In the genomic region with DNA sequence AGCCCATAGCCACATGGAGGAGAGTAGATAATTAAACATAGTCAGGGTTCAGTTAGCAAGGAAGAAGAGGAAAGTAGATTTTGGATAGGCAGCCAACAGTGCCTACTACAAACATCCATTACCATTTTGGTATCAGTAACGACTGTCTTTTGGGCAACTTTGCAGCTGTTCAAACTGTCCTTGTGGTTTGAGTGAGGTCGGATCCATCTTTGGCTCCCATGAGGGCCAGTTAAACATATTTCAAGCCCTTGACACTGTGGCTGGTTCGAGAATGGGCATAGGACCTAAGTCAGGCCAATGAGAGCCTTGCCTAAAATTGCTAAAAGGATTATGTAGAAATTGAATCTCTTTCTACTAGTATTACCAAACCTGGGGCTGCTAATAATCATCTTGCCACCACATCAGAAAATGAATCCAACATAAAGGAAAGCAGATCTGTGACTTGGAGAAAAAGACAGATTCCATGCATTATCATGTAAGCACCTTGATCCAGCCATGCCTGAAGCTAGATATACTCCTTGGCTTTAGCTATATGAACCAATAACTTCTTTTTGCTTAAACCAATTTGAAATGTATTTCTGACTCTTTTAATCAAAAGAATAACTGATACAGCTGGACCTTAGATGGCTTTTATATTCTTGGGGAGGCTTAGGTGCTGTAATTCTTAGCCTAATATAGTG, we compare ENCODE assay signal across 25 cellular contexts.
"Had no signal": no experiment of that assay in that cellular context is flagged by ENCODE, and none has a peak within 500 bp of the region (broad histone marks: within the 10 kb centered on the region; RNA-seq: fewer than 3 reads in every experiment).

No MANE protein-coding gene starts in this region.

- DNase-seq: activated B cell treated with CpG ODN at 0.5 μM for 24 hours; activated CD4-positive, alpha-beta T cell treated with anti-CD3 and anti-CD28 coated beads for 48 hours; activated CD4-positive, alpha-beta T cell treated with anti-CD3 and anti-CD28 coated beads, Interleukin-2, amount 50 U/mL, for 1 hour; activated CD4-positive, alpha-beta T cell treated with anti-CD3 and anti-CD28 coated beads, Interleukin-2, amount 50 U/mL, for 48 hours; activated CD8-positive, alpha-beta memory T cell treated with anti-CD3 and anti-CD28 coated beads for 24 hours; activated CD8-positive, alpha-beta T cell treated with anti-CD3 and anti-CD28 coated beads for 36 hours; activated effector memory CD4-positive, alpha-beta T cell treated with Interleukin-2 at 50 U/mL for 16 hours; activated gamma-delta T cell treated with Interleukin-2 at 50 U/mL for 16 hours; activated naive CD4-positive, alpha-beta T cell treated with anti-CD3 and anti-CD28 coated beads, Interleukin-2, amount 50 U/mL, for 16 hours; activated naive CD4-positive, alpha-beta T cell treated with Interleukin-2 at 50 U/mL for 16 hours; activated T-cell treated with anti-CD3 and anti-CD28 coated beads, Interleukin-2, amount 50 U/mL, for 4 hours; amniotic stem cell; brain microvascular endothelial cell; caudate nucleus; colonic mucosa; effector memory CD4-positive, alpha-beta T cell; endodermal cell; foreskin keratinocyte; gastrocnemius medialis; glutamatergic neuron; heart left ventricle; T-helper 1 cell; T-helper 17 cell; T1000; WERI-Rb-1 had no signal

- H3K27ac ChIP-seq: brain microvascular endothelial cell, colonic mucosa, foreskin keratinocyte, gastrocnemius medialis, heart left ventricle had no signal

- H3K4me1 ChIP-seq: colonic mucosa, gastrocnemius medialis had no signal

- H3K9me3 ChIP-seq: colonic mucosa, gastrocnemius medialis, heart left ventricle had no signal

- H3K4me3 ChIP-seq: colonic mucosa, gastrocnemius medialis, heart left ventricle had no signal

- H3K27me3 ChIP-seq: brain microvascular endothelial cell, colonic mucosa, foreskin keratinocyte, gastrocnemius medialis, heart left ventricle had no signal

- H3K36me3 ChIP-seq: brain microvascular endothelial cell, colonic mucosa, gastrocnemius medialis, heart left ventricle, WERI-Rb-1 had no signal
